8 cellular contexts compared by ENCODE assay signal in genomic region chr6:149319413-149319812, GRCh38. TPM values are rescaled to one million over a fixed set of nuclear protein-coding genes. Genes with fewer than 3 reads are reported as not detected.
DNase-seq lines count a peak whose midpoint lies in the region; ATAC-seq, FAIRE-seq and TF ChIP-seq lines count a peak whose summit lies in the region.

No MANE protein-coding gene starts in this region.

- peaks cover 39% of the 10 kb centered on the region for H3K4me1 Mint-ChIP-seq in T-helper 2 cell treated with Interferon-gamma antibody and Interleukin-4, amounts not matched to agents 5 μg/mL and 100 μg/mL, for 36 hours (ENCODE audit: low read depth)
- peaks cover 61% of the 10 kb centered on the region for H3K4me1 Mint-ChIP-seq in activated naive CD8-positive, alpha-beta T cell treated with anti-CD3 and anti-CD28 coated beads, Interleukin-2, amount 50 U/mL, for 24 hours

- no peak for TF ChIP-seq POLR2A in GM12891 (IDR thresholded peaks at IDR 0.05; ENCODE audit: low read depth, low read length)

- peak overlapping the region; percentile 91 for H3K27ac Mint-ChIP-seq in T-helper 2 cell treated with Interferon-gamma antibody and Interleukin-4, amounts not matched to agents 5 μg/mL and 100 μg/mL, for 36 hours
- peak overlapping the region; percentile 98 for H3K27ac Mint-ChIP-seq in activated naive CD8-positive, alpha-beta T cell treated with anti-CD3 and anti-CD28 coated beads, Interleukin-2, amount 50 U/mL, for 24 hours

- DNase-seq in T-helper 2 cell treated with Interferon-gamma antibody and Interleukin-4, amounts not matched to agents 5 μg/mL and 100 μg/mL, for 36 hours (ENCODE audit: low spot score), result no peak
- DNase-seq in T-helper 2 cell (no peak), kidney epithelial cell (ENCODE audit: low read depth) (no peak), GM12891 (ENCODE audit: insufficient read length, low spot score) (no peak)
- no peak for DNase-seq in activated naive CD8-positive, alpha-beta T cell treated with anti-CD3 and anti-CD28 coated beads, Interleukin-2, amount 50 U/mL, for 24 hours
- DNase-seq in activated effector memory CD4-positive, alpha-beta T cell treated with Interleukin-2 at 50 U/mL for 16 hours, result no peak

- no peak for FAIRE-seq in GM12891 (lab: Jason Lieb, UNC)

- H3K4me3 Mint-ChIP-seq in T-helper 2 cell treated with Interferon-gamma antibody and Interleukin-4, amounts not matched to agents 5 μg/mL and 100 μg/mL, for 36 hours, result peak overlapping the region; percentile 90
- H3K4me3 Mint-ChIP-seq in activated naive CD8-positive, alpha-beta T cell treated with anti-CD3 and anti-CD28 coated beads, Interleukin-2, amount 50 U/mL, for 24 hours, result peak overlapping the region; percentile 97

- peak overlapping the region in 3 of 5 donors; percentile 53 to 78 (median 75) for H3K9ac ChIP-seq in subcutaneous abdominal adipose tissue (ENCODE audit: low read length in 5 of 5)

- TF ChIP-seq CTCF in kidney epithelial cell (IDR thresholded peaks at IDR 0.05; ENCODE audit: insufficient read depth, low read length, poor library complexity, severe bottlenecking), result no peak

- no peaks in the 10 kb centered on the region for H3K27me3 ChIP-seq in kidney epithelial cell (ENCODE audit: control insufficient read depth, insufficient read depth, low read length)
- no peaks in the 10 kb centered on the region for H3K27me3 ChIP-seq in subcutaneous abdominal adipose tissue (ENCODE audit: control insufficient read depth in 5 of 5, insufficient read depth in 4 of 5, low read length in 5 of 5)

- H3K4me3 ChIP-seq in kidney epithelial cell (ENCODE audit: low read depth, low read length) (peak overlapping the region; percentile 99), subcutaneous abdominal adipose tissue (ENCODE audit: low read depth in 1 of 5, low read length in 5 of 5) (peak overlapping the region; percentile 66 to 89 (median 86))

- peaks cover 34% of the 10 kb centered on the region for H3K36me3 Mint-ChIP-seq in T-helper 2 cell treated with Interferon-gamma antibody and Interleukin-4, amounts not matched to agents 5 μg/mL and 100 μg/mL, for 36 hours (ENCODE audit: low read depth)
- H3K36me3 Mint-ChIP-seq in activated naive CD8-positive, alpha-beta T cell treated with anti-CD3 and anti-CD28 coated beads, Interleukin-2, amount 50 U/mL, for 24 hours (ENCODE audit: low read depth), result peaks cover 14% of the 10 kb centered on the region

- peaks cover 0 to 42% (median 26%) of the 10 kb centered on the region in 5 donors for H3K4me1 ChIP-seq in subcutaneous abdominal adipose tissue (ENCODE audit: control insufficient read depth in 5 of 5, insufficient read depth in 5 of 5, low read length in 5 of 5)

- no peaks in the 10 kb centered on the region for H3K27me3 Mint-ChIP-seq in T-helper 2 cell treated with Interferon-gamma antibody and Interleukin-4, amounts not matched to agents 5 μg/mL and 100 μg/mL, for 36 hours (ENCODE audit: low read depth)
- H3K27me3 Mint-ChIP-seq in activated naive CD8-positive, alpha-beta T cell treated with anti-CD3 and anti-CD28 coated beads, Interleukin-2, amount 50 U/mL, for 24 hours, result no peaks in the 10 kb centered on the region

- no peaks in the 10 kb centered on the region for H3K36me3 ChIP-seq in kidney epithelial cell (ENCODE audit: control insufficient read depth, insufficient read depth, low read length)
- H3K36me3 ChIP-seq in subcutaneous abdominal adipose tissue (ENCODE audit: control insufficient read depth in 5 of 5, insufficient read depth in 5 of 5, low read length in 5 of 5), result no peaks in the 10 kb centered on the region

- H3K9me3 Mint-ChIP-seq in T-helper 2 cell treated with Interferon-gamma antibody and Interleukin-4, amounts not matched to agents 5 μg/mL and 100 μg/mL, for 36 hours, result no peaks in the 10 kb centered on the region
- H3K9me3 Mint-ChIP-seq in activated naive CD8-positive, alpha-beta T cell treated with anti-CD3 and anti-CD28 coated beads, Interleukin-2, amount 50 U/mL, for 24 hours, result no peaks in the 10 kb centered on the region

- ATAC-seq in activated naive CD8-positive, alpha-beta T cell treated with anti-CD3 and anti-CD28 coated beads, Interleukin-2, amount 50 U/mL, for 24 hours, result peak; percentile 18
- ATAC-seq in GM19397 (IDR thresholded peaks at IDR 0.05; ENCODE audit: unreplicated experiment), result no peak

- peak overlapping the region; percentile 84 for H3K27ac ChIP-seq in subcutaneous abdominal adipose tissue (ENCODE audit: low read depth, low read length)

- no peaks in the 10 kb centered on the region for H3K9me3 ChIP-seq in subcutaneous abdominal adipose tissue (ENCODE audit: control insufficient read depth in 5 of 5, low read length in 5 of 5)

TF ChIP-seq in GM12891, 5 proteins besides CTCF, POLR2A, EP300 and RAD21:
- TF ChIP-seq SPI1 (IDR thresholded peaks at IDR 0.05; ENCODE audit: low read depth, low read length) (no peak), PAX5 (IDR thresholded peaks at IDR 0.05; ENCODE audit: insufficient read depth, low read length, severe bottlenecking) (no peak), POLR2AphosphoS5 (IDR thresholded peaks at IDR 0.05; ENCODE audit: low read depth, low read length) (no peak), POU2F2 (IDR thresholded peaks at IDR 0.05; ENCODE audit: low read depth, low read length) (no peak), TAF1 (IDR thresholded peaks at IDR 0.05; ENCODE audit: low read depth, low read length) (no peak)

RNA-seq across cellular contexts. Expression of gene TAB2, which starts 1.9 kb away (rescaled TPM):
- total RNA-seq in kidney epithelial cell, result 30.4 and 30.7 TPM in 2 replicates
- 17.2 TPM for polyA plus RNA-seq in GM12891 (2012; ENCODE audit: low read depth, missing spikeins)
